24 cellular contexts compared by ENCODE assay signal in genomic region chr10:74662635-74663034, GRCh38.
DNase-seq lines count a peak whose midpoint lies in the region; ATAC-seq, FAIRE-seq and TF ChIP-seq lines count a peak whose summit lies in the region.
"Had no signal": no experiment of that assay in that cellular context is flagged by ENCODE, and none has a peak within 500 bp of the region (broad histone marks: within the 10 kb centered on the region; RNA-seq: fewer than 3 reads in every experiment).

No MANE protein-coding gene starts in this region.

- no peak overlapping the region for H3K4me2 ChIP-seq in Karpas-422 (ENCODE audit: low read depth, low read length, poor library complexity, severe bottlenecking)
- no peak overlapping the region for H3K4me2 ChIP-seq in SK-N-SH
- H3K4me2 ChIP-seq: A549; BLaER1 treated with 17β-estradiol and CSF1 and Interleukin-3, amounts not matched to agents 10 nM and 100 nM had no signal

- H4K20me1 ChIP-seq in Karpas-422 (ENCODE audit: insufficient read depth, low read depth, low read length), result no peaks in the 10 kb centered on the region
- no peaks in the 10 kb centered on the region for H4K20me1 ChIP-seq in SK-N-SH (ENCODE audit: insufficient read depth)
- H4K20me1 ChIP-seq: BLaER1 treated with 17β-estradiol and CSF1 and Interleukin-3, amounts not matched to agents 10 nM and 100 nM had no signal

- H3K79me2 ChIP-seq in Karpas-422 (ENCODE audit: low read length) (no peaks in the 10 kb centered on the region), SK-N-SH (ENCODE audit: insufficient read depth) (no peaks in the 10 kb centered on the region)

- peaks cover 5 to 15% of the 10 kb centered on the region in 2 donors for H3K36me3 Mint-ChIP-seq in naive B cell
- H3K36me3 Mint-ChIP-seq in stimulated activated naive B cell treated with anti-CD40 and anti-IgM and Interleukin-4, amounts not matched to agents 10 μg/mL and 1 μg/mL and 100 μg/mL, for 72 hours, result peaks cover 21 to 30% of the 10 kb centered on the region in 2 donors

- peaks cover 21% of the 10 kb centered on the region for H3K4me1 ChIP-seq in Karpas-422 (ENCODE audit: low read length)
- H3K4me1 ChIP-seq in SK-N-SH (ENCODE audit: control insufficient read depth in 1 of 2, insufficient read depth in 2 of 2, low read depth in 1 of 2, low read length in 1 of 2), result no peaks in the 10 kb centered on the region
- H3K4me1 ChIP-seq in upper lobe of right lung, result no peaks in the 10 kb centered on the region
- H3K4me1 ChIP-seq: A549; BLaER1 treated with 17β-estradiol and CSF1 and Interleukin-3, amounts not matched to agents 10 nM and 100 nM; Caco-2 had no signal

- H3K4me1 Mint-ChIP-seq in naive B cell, result peaks cover 15 to 34% (median 17%) of the 10 kb centered on the region in 3 donors
- H3K4me1 Mint-ChIP-seq in stimulated activated naive B cell treated with anti-CD40 and anti-IgM and Interleukin-4, amounts not matched to agents 10 μg/mL and 1 μg/mL and 100 μg/mL, for 72 hours, result peaks cover 10 to 18% of the 10 kb centered on the region in 2 donors

- peaks cover 2% of the 10 kb centered on the region for H3F3A ChIP-seq in SK-N-SH (replicated peaks; ENCODE audit: insufficient read depth)

- no peaks in the 10 kb centered on the region for H3K27me3 Mint-ChIP-seq in naive B cell
- H3K27me3 Mint-ChIP-seq in stimulated activated naive B cell treated with anti-CD40 and anti-IgM and Interleukin-4, amounts not matched to agents 10 μg/mL and 1 μg/mL and 100 μg/mL, for 72 hours, result no peaks in the 10 kb centered on the region
- H3K27me3 Mint-ChIP-seq: B cell; CD4-positive, alpha-beta T cell had no signal

- FAIRE-seq in GM12891 (lab: Jason Lieb, UNC), result peak; percentile 16
- FAIRE-seq: A549, D721Med, G401.6, GM12892, GM18507, GM19239 had no signal

- H3K27ac Mint-ChIP-seq in naive B cell, result peak overlapping the region in 3 of 6 donors; percentile 43 to 67 (median 62)
- H3K27ac Mint-ChIP-seq in stimulated activated naive B cell treated with anti-CD40 and anti-IgM and Interleukin-4, amounts not matched to agents 10 μg/mL and 1 μg/mL and 100 μg/mL, for 72 hours, result peak overlapping the region; percentile 72
- H3K27ac Mint-ChIP-seq: B cell; CD4-positive, alpha-beta T cell had no signal

- H3K9ac ChIP-seq in Karpas-422 (ENCODE audit: low read length) (no peak overlapping the region), SK-N-SH (no peak overlapping the region)
- H3K9ac ChIP-seq: BLaER1 treated with 17β-estradiol and CSF1 and Interleukin-3, amounts not matched to agents 10 nM and 100 nM had no signal

- H3K27ac ChIP-seq in Karpas-422 (ENCODE audit: low read length), result peak overlapping the region; percentile 37
- H3K27ac ChIP-seq in SK-N-SH (ENCODE audit: low read depth in 2 of 2, low read length in 1 of 2), result no peak overlapping the region
- no peak overlapping the region for H3K27ac ChIP-seq in upper lobe of right lung
- H3K27ac ChIP-seq: 22Rv1; A549; BLaER1 treated with 17β-estradiol and CSF1 and Interleukin-3, amounts not matched to agents 10 nM and 100 nM; C4-2B had no signal

- WGBS in SK-N-SH (ENCODE audit: low lambda C conversion rate), result 95% methylated on average over 3 of the region's 3 CpGs

- DNase-seq in GM12891 (ENCODE audit: insufficient read length, low spot score) (no peak), Karpas-422 (no peak), naive B cell (no peak), SK-N-SH (no peak), upper lobe of right lung (no peak), NCI-H526 treated with DMSO at 0.1 percent for 48 hours (lab: John Stamatoyannopoulos, UW) (no peak)
- no peak for DNase-seq in stimulated activated naive B cell treated with anti-CD40 and anti-IgM and Interleukin-4, amounts not matched to agents 10 μg/mL and 1 μg/mL and 100 μg/mL, for 72 hours
- DNase-seq: AML-193; Caco-2; Calu3; CD4-positive, alpha-beta T cell; CD8-positive, alpha-beta T cell; DMS79 treated with DMSO at 0.1 percent for 48 hours; GF-D8 had no signal

- H3K9me3 ChIP-seq in Karpas-422 (ENCODE audit: low read length), result no peaks in the 10 kb centered on the region
- H3K9me3 ChIP-seq in SK-N-SH, result no peaks in the 10 kb centered on the region
- no peaks in the 10 kb centered on the region for H3K9me3 ChIP-seq in upper lobe of right lung
- H3K9me3 ChIP-seq: A549; BLaER1 treated with 17β-estradiol and CSF1 and Interleukin-3, amounts not matched to agents 10 nM and 100 nM; Caco-2 had no signal

- ATAC-seq in naive B cell (ENCODE audit: low read depth in 2 of 2), result peak; percentile 63
- ATAC-seq in stimulated activated naive B cell treated with anti-CD40 and anti-IgM and Interleukin-4, amounts not matched to agents 10 μg/mL and 1 μg/mL and 100 μg/mL, for 72 hours (replicated peaks), result peak; percentile 68
- ATAC-seq in upper lobe of right lung, result no peak
- ATAC-seq: A549; CD8-positive, alpha-beta T cell had no signal

- TF ChIP-seq POLR2A in GM12891 (IDR thresholded peaks at IDR 0.05; ENCODE audit: low read depth, low read length), result no peak

- no peak for TF ChIP-seq RAD21 in SK-N-SH (IDR thresholded peaks at IDR 0.05; ENCODE audit: low read length)

- TF ChIP-seq CTCF in SK-N-SH (IDR thresholded peaks at IDR 0.05) (no peak), upper lobe of right lung (IDR thresholded peaks at IDR 0.05) (no peak)

- H3K4me3 ChIP-seq in Karpas-422 (ENCODE audit: low read length) (no peak overlapping the region), SK-N-SH (ENCODE audit: low read depth in 2 of 2, low read length in 1 of 2) (no peak overlapping the region), upper lobe of right lung (no peak overlapping the region)
- H3K4me3 ChIP-seq: A549; BLaER1 treated with 17β-estradiol and CSF1 and Interleukin-3, amounts not matched to agents 10 nM and 100 nM had no signal

- no peaks in the 10 kb centered on the region for H3K9me3 Mint-ChIP-seq in naive B cell
- H3K9me3 Mint-ChIP-seq in stimulated activated naive B cell treated with anti-CD40 and anti-IgM and Interleukin-4, amounts not matched to agents 10 μg/mL and 1 μg/mL and 100 μg/mL, for 72 hours, result peaks cover 0 to 3% of the 10 kb centered on the region in 2 donors
- H3K9me3 Mint-ChIP-seq: CD4-positive, alpha-beta T cell; CD8-positive, alpha-beta T cell had no signal

- TF ChIP-seq EP300 in SK-N-SH (IDR thresholded peaks at IDR 0.05; ENCODE audit: borderline replicate concordance in 1 of 2, low read depth in 1 of 2, low read length in 1 of 2), result no peak

- CTCF ChIA-PET in SK-N-SH (lab: Yijun Ruan, JAX), result no interaction called here

- intact Hi-C loops in upper lobe of right lung (cut with DNase I), result no loop called here

- POLR2A ChIA-PET in SK-N-SH (lab: Yijun Ruan, JAX), result no interaction called here

- H3K27me3 ChIP-seq in Karpas-422 (ENCODE audit: low read length) (no peaks in the 10 kb centered on the region), SK-N-SH (ENCODE audit: insufficient read depth) (no peaks in the 10 kb centered on the region), upper lobe of right lung (no peaks in the 10 kb centered on the region)
- H3K27me3 ChIP-seq: BLaER1 treated with 17β-estradiol and CSF1 and Interleukin-3, amounts not matched to agents 10 nM and 100 nM had no signal

- H2AFZ ChIP-seq in Karpas-422 (ENCODE audit: low read length), result no peak overlapping the region
- no peak overlapping the region for H2AFZ ChIP-seq in SK-N-SH (ENCODE audit: low read depth)

- H3K36me3 ChIP-seq in Karpas-422 (ENCODE audit: insufficient read depth, low read length), result no peaks in the 10 kb centered on the region
- no peaks in the 10 kb centered on the region for H3K36me3 ChIP-seq in SK-N-SH (replicated peaks in 1 of 2; ENCODE audit: control insufficient read depth in 1 of 2, insufficient read depth in 2 of 2, low read length in 1 of 2)
- no peaks in the 10 kb centered on the region for H3K36me3 ChIP-seq in upper lobe of right lung

- peak overlapping the region in 6 of 8 donors; percentile 10 to 55 (median 41) for H3K4me3 Mint-ChIP-seq in naive B cell
- no peak overlapping the region for H3K4me3 Mint-ChIP-seq in stimulated activated naive B cell treated with anti-CD40 and anti-IgM and Interleukin-4, amounts not matched to agents 10 μg/mL and 1 μg/mL and 100 μg/mL, for 72 hours
- H3K4me3 Mint-ChIP-seq: B cell; CD4-positive, alpha-beta T cell; CD8-positive, alpha-beta T cell had no signal

- H3K9me2 ChIP-seq in Karpas-422 (replicated peaks; ENCODE audit: insufficient read depth, low read length) (no peaks in the 10 kb centered on the region), SK-N-SH (0 out of 2 replicates have a peak, but pooled peaks cover 5% of the 10 kb centered on the region)

TF ChIP-seq in GM12891, 5 proteins besides CTCF, POLR2A, EP300 and RAD21:
- TF ChIP-seq TAF1 (IDR thresholded peaks at IDR 0.05; ENCODE audit: low read depth, low read length), result no peak
- no peak for TF ChIP-seq POU2F2 (IDR thresholded peaks at IDR 0.05; ENCODE audit: low read depth, low read length)
- TF ChIP-seq PAX5 (IDR thresholded peaks at IDR 0.05; ENCODE audit: insufficient read depth, low read length, severe bottlenecking), result no peak
- TF ChIP-seq SPI1 (IDR thresholded peaks at IDR 0.05; ENCODE audit: low read depth, low read length), result no peak
- no peak for TF ChIP-seq POLR2AphosphoS5 (IDR thresholded peaks at IDR 0.05; ENCODE audit: low read depth, low read length)

TF ChIP-seq in SK-N-SH, 30 proteins besides CTCF, POLR2A, EP300 and RAD21 (continues in another document):
- TF ChIP-seq, protein P1, sequence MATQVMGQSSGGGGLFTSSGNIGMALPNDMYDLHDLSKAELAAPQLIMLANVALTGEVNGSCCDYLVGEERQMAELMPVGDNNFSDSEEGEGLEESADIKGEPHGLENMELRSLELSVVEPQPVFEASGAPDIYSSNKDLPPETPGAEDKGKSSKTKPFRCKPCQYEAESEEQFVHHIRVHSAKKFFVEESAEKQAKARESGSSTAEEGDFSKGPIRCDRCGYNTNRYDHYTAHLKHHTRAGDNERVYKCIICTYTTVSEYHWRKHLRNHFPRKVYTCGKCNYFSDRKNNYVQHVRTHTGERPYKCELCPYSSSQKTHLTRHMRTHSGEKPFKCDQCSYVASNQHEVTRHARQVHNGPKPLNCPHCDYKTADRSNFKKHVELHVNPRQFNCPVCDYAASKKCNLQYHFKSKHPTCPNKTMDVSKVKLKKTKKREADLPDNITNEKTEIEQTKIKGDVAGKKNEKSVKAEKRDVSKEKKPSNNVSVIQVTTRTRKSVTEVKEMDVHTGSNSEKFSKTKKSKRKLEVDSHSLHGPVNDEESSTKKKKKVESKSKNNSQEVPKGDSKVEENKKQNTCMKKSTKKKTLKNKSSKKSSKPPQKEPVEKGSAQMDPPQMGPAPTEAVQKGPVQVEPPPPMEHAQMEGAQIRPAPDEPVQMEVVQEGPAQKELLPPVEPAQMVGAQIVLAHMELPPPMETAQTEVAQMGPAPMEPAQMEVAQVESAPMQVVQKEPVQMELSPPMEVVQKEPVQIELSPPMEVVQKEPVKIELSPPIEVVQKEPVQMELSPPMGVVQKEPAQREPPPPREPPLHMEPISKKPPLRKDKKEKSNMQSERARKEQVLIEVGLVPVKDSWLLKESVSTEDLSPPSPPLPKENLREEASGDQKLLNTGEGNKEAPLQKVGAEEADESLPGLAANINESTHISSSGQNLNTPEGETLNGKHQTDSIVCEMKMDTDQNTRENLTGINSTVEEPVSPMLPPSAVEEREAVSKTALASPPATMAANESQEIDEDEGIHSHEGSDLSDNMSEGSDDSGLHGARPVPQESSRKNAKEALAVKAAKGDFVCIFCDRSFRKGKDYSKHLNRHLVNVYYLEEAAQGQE (IDR thresholded peaks at IDR 0.05; ENCODE audit: low read depth, low read length), result no peak
- TF ChIP-seq ELF1 (IDR thresholded peaks at IDR 0.05) (no peak), TEAD4 (IDR thresholded peaks at IDR 0.05; ENCODE audit: borderline replicate concordance, insufficient read depth) (no peak)

Comparison
In these comparisons a context has a peak if more than half of its experiments do, and no peak if none do; other contexts are left out.
1. H3K4me3 Mint-ChIP-seq: peak in naive B cell (6 of 8); none in stimulated activated naive B cell treated with anti-CD40 and anti-IgM and Interleukin-4, amounts not matched to agents 10 μg/mL and 1 μg/mL and 100 μg/mL, for 72 hours (0 of 2).